26 cellular contexts compared by ENCODE assay signal in genomic region chr10:34649385-34649784, GRCh38.
"Had no signal": no experiment of that assay in that cellular context is flagged by ENCODE, and none has a peak within 500 bp of the region (broad histone marks: within the 10 kb centered on the region; RNA-seq: fewer than 3 reads in every experiment).

No MANE protein-coding gene starts in this region.

- H3K36me3 Mint-ChIP-seq: activated naive CD4-positive, alpha-beta T cell treated with anti-CD3 and anti-CD28 coated beads, Interleukin-2, amount 50 U/mL, for 72 hours had no signal

- H2AFZ ChIP-seq: PC-9 had no signal

- H3K36me3 ChIP-seq: ascending aorta, MG63, WERI-Rb-1 had no signal

- H3K4me1 Mint-ChIP-seq: activated naive CD8-positive, alpha-beta T cell treated with anti-CD3 and anti-CD28 coated beads, Interleukin-2, amount 50 U/mL, for 24 hours had no signal

- H3K27me3 Mint-ChIP-seq: activated naive CD8-positive, alpha-beta T cell treated with anti-CD3 and anti-CD28 coated beads, Interleukin-2, amount 50 U/mL, for 24 hours had no signal

- H3K4me2 ChIP-seq: PC-9 had no signal

- H3K27me3 ChIP-seq: ascending aorta, body of pancreas, MG63 had no signal

- H3K4me1 ChIP-seq: ascending aorta had no signal

- DNase-seq: activated CD4-positive, alpha-beta T cell treated with anti-CD3 and anti-CD28 coated beads for 48 hours; activated CD4-positive, alpha-beta T cell treated with anti-CD3 and anti-CD28 coated beads, Interleukin-2, amount 50 U/mL, for 4 hours; activated CD4-positive, CD25-positive, alpha-beta regulatory T cell treated with anti-CD3 and anti-CD28 coated beads, Interleukin-2, amount 50 U/mL, for 72 hours; activated CD8-positive, alpha-beta memory T cell treated with anti-CD3 and anti-CD28 coated beads, Interleukin-2, amount 50 U/mL, for 48 hours; activated CD8-positive, alpha-beta T cell treated with anti-CD3 and anti-CD28 coated beads, Interleukin-2, amount 10 ng/mL, durations not matched to agents 7 days and 5 days; activated effector memory CD4-positive, alpha-beta T cell treated with Interleukin-2 at 50 U/mL for 16 hours; activated naive CD4-positive, alpha-beta T cell treated with Interleukin-2 at 50 U/mL for 16 hours; activated naive CD8-positive, alpha-beta T cell treated with anti-CD3 and anti-CD28 coated beads, Interleukin-2, amount 50 U/mL, for 24 hours; activated T-cell treated with anti-CD3 and anti-CD28 coated beads, Interleukin-2, amount 50 U/mL, for 1 hour; amniotic stem cell; body of pancreas; central memory CD4-positive, alpha-beta T cell; MG63; NCI-H1105; NCI-H1436 treated with DMSO at 0.1 percent for 48 hours; NCI-H187; NCI-H2081; NCI-H446; NCI-H524; PC-9; SIG-M5; T-helper 1 cell; WERI-Rb-1 had no signal

- H3K9me3 Mint-ChIP-seq: activated naive CD4-positive, alpha-beta T cell treated with anti-CD3 and anti-CD28 coated beads, Interleukin-2, amount 50 U/mL, for 72 hours; activated naive CD8-positive, alpha-beta T cell treated with anti-CD3 and anti-CD28 coated beads, Interleukin-2, amount 50 U/mL, for 24 hours had no signal

- H3K27ac Mint-ChIP-seq: activated CD8-positive, alpha-beta T cell treated with anti-CD3 and anti-CD28 coated beads, Interleukin-2, amount 10 ng/mL, durations not matched to agents 7 days and 5 days; activated naive CD4-positive, alpha-beta T cell treated with anti-CD3 and anti-CD28 coated beads, Interleukin-2, amount 50 U/mL, for 72 hours; activated naive CD8-positive, alpha-beta T cell treated with anti-CD3 and anti-CD28 coated beads, Interleukin-2, amount 50 U/mL, for 24 hours had no signal

- H3K27ac ChIP-seq: ascending aorta, body of pancreas, PC-9, WERI-Rb-1 had no signal

- FAIRE-seq: bronchial epithelial cell had no signal

- H3K9me3 ChIP-seq: ascending aorta, body of pancreas, MG63 had no signal

- ATAC-seq: activated CD8-positive, alpha-beta T cell treated with anti-CD3 and anti-CD28 coated beads, Interleukin-2, amount 10 ng/mL, durations not matched to agents 7 days and 5 days; activated naive CD4-positive, alpha-beta T cell treated with anti-CD3 and anti-CD28 coated beads, Interleukin-2, amount 50 U/mL, for 72 hours; activated naive CD8-positive, alpha-beta T cell treated with anti-CD3 and anti-CD28 coated beads, Interleukin-2, amount 50 U/mL, for 24 hours; body of pancreas had no signal

- H3K4me3 Mint-ChIP-seq: activated CD8-positive, alpha-beta T cell treated with anti-CD3 and anti-CD28 coated beads, Interleukin-2, amount 10 ng/mL, durations not matched to agents 7 days and 5 days; activated naive CD8-positive, alpha-beta T cell treated with anti-CD3 and anti-CD28 coated beads, Interleukin-2, amount 50 U/mL, for 24 hours had no signal

- H3K4me3 ChIP-seq: ascending aorta, body of pancreas, MG63, PC-9 had no signal
